ENCODE assay signal across 1 cellular context in the genomic region with DNA sequence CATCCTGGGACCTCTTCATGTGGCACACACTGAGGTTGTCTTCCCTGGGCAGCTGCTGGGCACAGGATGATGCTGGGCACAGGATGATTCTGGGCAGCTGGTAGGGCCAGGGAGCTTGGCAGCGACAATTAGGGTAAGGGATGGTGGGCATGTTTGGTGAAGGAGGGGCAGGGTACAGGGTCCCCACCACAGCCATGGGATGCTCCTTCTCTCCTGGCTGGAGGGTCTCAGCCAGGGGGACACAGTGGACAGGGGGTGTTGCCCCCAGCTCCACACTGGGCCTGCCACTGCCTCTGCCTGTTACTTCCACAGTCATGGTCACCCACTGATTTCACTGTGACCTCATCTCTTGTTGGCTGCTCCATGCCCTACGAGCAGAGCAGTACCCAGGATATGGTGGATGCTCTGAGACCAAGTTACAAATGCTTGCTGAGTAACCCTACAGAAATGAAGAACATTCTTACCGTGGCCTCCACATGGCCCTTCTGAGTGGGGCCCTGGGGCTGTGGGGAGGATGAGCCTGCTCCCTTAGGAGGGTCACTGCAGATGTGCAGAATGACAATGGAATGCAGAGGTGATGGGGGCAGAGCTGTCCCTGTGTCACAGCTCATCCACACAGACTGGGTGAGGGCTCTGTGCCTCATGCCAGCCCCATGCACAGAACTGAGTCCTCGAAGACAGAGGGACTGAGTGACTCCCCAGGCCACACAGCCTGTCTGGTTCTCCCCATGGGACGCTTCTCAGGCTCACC.
TF ChIP-seq lines count a peak whose summit lies in the region.

No MANE protein-coding gene starts in this region.

TF ChIP-seq in IMR-90, 13 proteins besides CTCF, POLR2A, EP300 and RAD21:
- TF ChIP-seq MXI1 (IDR thresholded peaks at IDR 0.05; ENCODE audit: borderline replicate concordance, low read depth, low read length), result no peak
- TF ChIP-seq NFE2L2 (IDR thresholded peaks at IDR 0.05; ENCODE audit: low read depth, low read length), result no peak
- TF ChIP-seq MAFK (IDR thresholded peaks at IDR 0.05; ENCODE audit: low read depth, low read length), result no peak
- TF ChIP-seq CHD1 (IDR thresholded peaks at IDR 0.05; ENCODE audit: low read depth, low read length), result no peak
- TF ChIP-seq MAZ (IDR thresholded peaks at IDR 0.05; ENCODE audit: borderline replicate concordance, low read depth, low read length), result no peak; the same call in 1 of the 2 replicates
- no peak for TF ChIP-seq FOS (IDR thresholded peaks at IDR 0.05; ENCODE audit: low read depth, low read length)
- TF ChIP-seq RCOR1 (IDR thresholded peaks at IDR 0.05; ENCODE audit: insufficient replicate concordance, low read length), result no peak
